Comparison of ENCODE assay signal across 1 cellular context in the genomic region with DNA sequence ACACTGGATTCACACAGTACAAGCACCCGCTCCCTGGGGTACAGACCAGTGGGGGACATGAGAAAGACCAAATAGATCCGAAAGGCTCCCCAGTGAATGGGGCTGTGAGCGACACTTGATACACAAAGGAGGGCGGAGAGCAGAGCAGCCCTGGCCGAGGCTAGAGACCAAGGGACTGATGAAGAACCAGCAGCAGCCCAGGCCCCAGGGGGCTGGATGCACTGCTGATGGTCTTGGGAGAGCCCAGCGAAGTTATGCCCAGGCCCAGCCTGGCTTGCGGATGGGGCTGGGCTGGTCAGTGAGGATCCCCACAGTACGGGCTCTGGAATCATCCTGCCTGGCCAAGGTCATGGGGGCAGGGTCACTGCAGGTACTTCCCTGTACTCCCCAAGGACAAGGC.
TF ChIP-seq lines count a peak whose summit lies in the region.

No MANE protein-coding gene starts in this region.

TF ChIP-seq in HCT116, 20 proteins besides CTCF, POLR2A, EP300 and RAD21 (continued from another document):
- TF ChIP-seq, protein P1, sequence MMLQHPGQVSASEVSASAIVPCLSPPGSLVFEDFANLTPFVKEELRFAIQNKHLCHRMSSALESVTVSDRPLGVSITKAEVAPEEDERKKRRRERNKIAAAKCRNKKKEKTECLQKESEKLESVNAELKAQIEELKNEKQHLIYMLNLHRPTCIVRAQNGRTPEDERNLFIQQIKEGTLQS (IDR thresholded peaks at IDR 0.05): no peak
- TF ChIP-seq CBX3 (IDR thresholded peaks at IDR 0.05; ENCODE audit: low read depth) (no peak), JUND (IDR thresholded peaks at IDR 0.05) (no peak), SIN3A (IDR thresholded peaks at IDR 0.05; ENCODE audit: low read depth) (no peak), ZNF274 (IDR thresholded peaks at IDR 0.05; ENCODE audit: low read depth, low read length) (no peak), ZFX (IDR thresholded peaks at IDR 0.05) (no peak), TCF7L2 (IDR thresholded peaks at IDR 0.05; ENCODE audit: borderline replicate concordance, extremely low read depth, insufficient read depth, insufficient read length) (no peak), EGR1 (IDR thresholded peaks at IDR 0.05; ENCODE audit: low read depth) (no peak), SRF (IDR thresholded peaks at IDR 0.05; ENCODE audit: low read depth) (no peak), SP1 (IDR thresholded peaks at IDR 0.05; ENCODE audit: low read depth) (no peak), EZH2 (IDR thresholded peaks at IDR 0.05) (no peak), FOSL1 (IDR thresholded peaks at IDR 0.05; ENCODE audit: low read depth) (no peak)
- TF ChIP-seq, protein P2, sequence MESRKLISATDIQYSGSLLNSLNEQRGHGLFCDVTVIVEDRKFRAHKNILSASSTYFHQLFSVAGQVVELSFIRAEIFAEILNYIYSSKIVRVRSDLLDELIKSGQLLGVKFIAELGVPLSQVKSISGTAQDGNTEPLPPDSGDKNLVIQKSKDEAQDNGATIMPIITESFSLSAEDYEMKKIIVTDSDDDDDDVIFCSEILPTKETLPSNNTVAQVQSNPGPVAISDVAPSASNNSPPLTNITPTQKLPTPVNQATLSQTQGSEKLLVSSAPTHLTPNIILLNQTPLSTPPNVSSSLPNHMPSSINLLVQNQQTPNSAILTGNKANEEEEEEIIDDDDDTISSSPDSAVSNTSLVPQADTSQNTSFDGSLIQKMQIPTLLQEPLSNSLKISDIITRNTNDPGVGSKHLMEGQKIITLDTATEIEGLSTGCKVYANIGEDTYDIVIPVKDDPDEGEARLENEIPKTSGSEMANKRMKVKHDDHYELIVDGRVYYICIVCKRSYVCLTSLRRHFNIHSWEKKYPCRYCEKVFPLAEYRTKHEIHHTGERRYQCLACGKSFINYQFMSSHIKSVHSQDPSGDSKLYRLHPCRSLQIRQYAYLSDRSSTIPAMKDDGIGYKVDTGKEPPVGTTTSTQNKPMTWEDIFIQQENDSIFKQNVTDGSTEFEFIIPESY (IDR thresholded peaks at IDR 0.05; ENCODE audit: extremely low read depth, insufficient replicate concordance, low read length): no peak
- TF ChIP-seq, protein P3, sequence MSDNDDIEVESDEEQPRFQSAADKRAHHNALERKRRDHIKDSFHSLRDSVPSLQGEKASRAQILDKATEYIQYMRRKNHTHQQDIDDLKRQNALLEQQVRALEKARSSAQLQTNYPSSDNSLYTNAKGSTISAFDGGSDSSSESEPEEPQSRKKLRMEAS (IDR thresholded peaks at IDR 0.05): no peak
- TF ChIP-seq, protein P4, sequence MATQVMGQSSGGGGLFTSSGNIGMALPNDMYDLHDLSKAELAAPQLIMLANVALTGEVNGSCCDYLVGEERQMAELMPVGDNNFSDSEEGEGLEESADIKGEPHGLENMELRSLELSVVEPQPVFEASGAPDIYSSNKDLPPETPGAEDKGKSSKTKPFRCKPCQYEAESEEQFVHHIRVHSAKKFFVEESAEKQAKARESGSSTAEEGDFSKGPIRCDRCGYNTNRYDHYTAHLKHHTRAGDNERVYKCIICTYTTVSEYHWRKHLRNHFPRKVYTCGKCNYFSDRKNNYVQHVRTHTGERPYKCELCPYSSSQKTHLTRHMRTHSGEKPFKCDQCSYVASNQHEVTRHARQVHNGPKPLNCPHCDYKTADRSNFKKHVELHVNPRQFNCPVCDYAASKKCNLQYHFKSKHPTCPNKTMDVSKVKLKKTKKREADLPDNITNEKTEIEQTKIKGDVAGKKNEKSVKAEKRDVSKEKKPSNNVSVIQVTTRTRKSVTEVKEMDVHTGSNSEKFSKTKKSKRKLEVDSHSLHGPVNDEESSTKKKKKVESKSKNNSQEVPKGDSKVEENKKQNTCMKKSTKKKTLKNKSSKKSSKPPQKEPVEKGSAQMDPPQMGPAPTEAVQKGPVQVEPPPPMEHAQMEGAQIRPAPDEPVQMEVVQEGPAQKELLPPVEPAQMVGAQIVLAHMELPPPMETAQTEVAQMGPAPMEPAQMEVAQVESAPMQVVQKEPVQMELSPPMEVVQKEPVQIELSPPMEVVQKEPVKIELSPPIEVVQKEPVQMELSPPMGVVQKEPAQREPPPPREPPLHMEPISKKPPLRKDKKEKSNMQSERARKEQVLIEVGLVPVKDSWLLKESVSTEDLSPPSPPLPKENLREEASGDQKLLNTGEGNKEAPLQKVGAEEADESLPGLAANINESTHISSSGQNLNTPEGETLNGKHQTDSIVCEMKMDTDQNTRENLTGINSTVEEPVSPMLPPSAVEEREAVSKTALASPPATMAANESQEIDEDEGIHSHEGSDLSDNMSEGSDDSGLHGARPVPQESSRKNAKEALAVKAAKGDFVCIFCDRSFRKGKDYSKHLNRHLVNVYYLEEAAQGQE (IDR thresholded peaks at IDR 0.05; ENCODE audit: low read depth): no peak
